In genomic region chr1:25924454-25924853, GRCh38 we compare ENCODE assay signal across 15 cellular contexts. TPM values are rescaled to one million over a fixed set of nuclear protein-coding genes. Genes with fewer than 3 reads are reported as not detected.
DNase-seq lines count a peak whose midpoint lies in the region; ATAC-seq and TF ChIP-seq lines count a peak whose summit lies in the region.
"Had no signal": no experiment of that assay in that cellular context is flagged by ENCODE, and none has a peak within 500 bp of the region (broad histone marks: within the 10 kb centered on the region; RNA-seq: fewer than 3 reads in every experiment).

No MANE protein-coding gene starts in this region.

- TF ChIP-seq POLR2A in NB4 (IDR thresholded peaks at IDR 0.05; ENCODE audit: extremely low read depth, insufficient read length): no peak

- no peak overlapping the region for H3K4me3 Mint-ChIP-seq in brain
- no peak overlapping the region for H3K4me3 Mint-ChIP-seq in naive thymus-derived CD8-positive, alpha-beta T cell
- H3K4me3 Mint-ChIP-seq: T-helper 2 cell treated with Interferon-gamma antibody and Interleukin-4, amounts not matched to agents 5 μg/mL and 100 μg/mL, for 36 hours had no signal

- POLR2A ChIA-PET in naive thymus-derived CD8-positive, alpha-beta T cell (lab: Charles Lee): interaction anchor here (0.7 to 1.8 kb wide), 2 partner anchors 9 to 47 kb away, joined by 5 to 6 read pairs; no protein-coding TSS in a partner anchor

- no peak overlapping the region for H3K4me3 ChIP-seq in NB4 (ENCODE audit: low read depth, low read length)

- peaks cover 9% of the 10 kb centered on the region for H3K27me3 Mint-ChIP-seq in brain
- H3K27me3 Mint-ChIP-seq in naive thymus-derived CD8-positive, alpha-beta T cell: peaks cover 0 to 2% (median 0%) of the 10 kb centered on the region in 5 donors

- H3K27ac Mint-ChIP-seq in brain: peak overlapping the region in 3 of 5 experiments; percentile 54 to 94 (median 92)
- H3K27ac Mint-ChIP-seq in naive thymus-derived CD8-positive, alpha-beta T cell: peak overlapping the region in 5 of 10 donors; percentile 35 to 56 (median 47)
- H3K27ac Mint-ChIP-seq: GM23338; T-helper 2 cell treated with Interferon-gamma antibody and Interleukin-4, amounts not matched to agents 5 μg/mL and 100 μg/mL, for 36 hours had no signal

- TF ChIP-seq CTCF in NB4 (IDR thresholded peaks at IDR 0.05; ENCODE audit: low read depth, low read length) (no peak), brain (conservative IDR thresholded peaks at IDR 0.05) (no peak)

- DNase-seq in NOMO-1 treated with DMSO at 0.1 percent for 48 hours (lab: John Stamatoyannopoulos, UW; ENCODE audit: unreplicated experiment) (peak; percentile 13), NOMO-1 treated with dmso at 0.1 percent for 144 hours (lab: John Stamatoyannopoulos, UW; ENCODE audit: unreplicated experiment) (no peak), NB4 (ENCODE audit: low read depth) (peak; percentile 18), superior temporal gyrus (ENCODE audit: extremely low spot score) (peak; percentile 31), NCI-H510A (lab: John Stamatoyannopoulos, UW) (no peak)
- DNase-seq in naive thymus-derived CD8-positive, alpha-beta T cell: no peak
- DNase-seq: Calu3, DND-41, GDM1, NCI-H226, SW 1271 had no signal

- no peaks in the 10 kb centered on the region for H3K9me3 Mint-ChIP-seq in brain
- H3K9me3 Mint-ChIP-seq in naive thymus-derived CD8-positive, alpha-beta T cell: no peaks in the 10 kb centered on the region
- H3K9me3 Mint-ChIP-seq: GM23338; T-helper 2 cell treated with Interferon-gamma antibody and Interleukin-4, amounts not matched to agents 5 μg/mL and 100 μg/mL, for 36 hours had no signal

- peaks cover 88% of the 10 kb centered on the region for H3K4me1 Mint-ChIP-seq in brain
- H3K4me1 Mint-ChIP-seq in naive thymus-derived CD8-positive, alpha-beta T cell: peaks cover 7 to 26% (median 20%) of the 10 kb centered on the region in 4 donors

- H3K36me3 Mint-ChIP-seq in brain: no peaks in the 10 kb centered on the region
- no peaks in the 10 kb centered on the region for H3K36me3 Mint-ChIP-seq in naive thymus-derived CD8-positive, alpha-beta T cell

- no peak for ATAC-seq in naive thymus-derived CD8-positive, alpha-beta T cell
- no peak for ATAC-seq in HG03039 (IDR thresholded peaks at IDR 0.05; ENCODE audit: unreplicated experiment)
- ATAC-seq: GM23338 had no signal

RNA-seq across cellular contexts. Expression of gene STMN1, which starts 18.2 kb away (rescaled TPM):
- 3,158 TPM for polyA plus RNA-seq in brain (ENCODE audit: insufficient read depth, low read depth, low replicate concordance)
- 10 to 100 TPM; 83.3 to 86.0 TPM for total RNA-seq in naive thymus-derived CD8-positive, alpha-beta T cell
- polyA plus RNA-seq in naive thymus-derived CD8-positive, alpha-beta T cell: 100 to 1,000 TPM; 197 to 238 (median 205) TPM

RNA-seq across cellular contexts. Expression of gene PAQR7, which starts 48.9 kb away (rescaled TPM):
- polyA plus RNA-seq in brain (ENCODE audit: insufficient read depth, low read depth, low replicate concordance): 7.7 TPM
- total RNA-seq in naive thymus-derived CD8-positive, alpha-beta T cell: 1 to 10 TPM; 6.3 to 6.5 TPM
- under 1 TPM; 0.08 to 0.32 (median 0.30) TPM for polyA plus RNA-seq in naive thymus-derived CD8-positive, alpha-beta T cell

Comparison
In these comparisons a context has a peak if more than half of its experiments do, and no peak if none do; other contexts are left out.
1. DNase-seq: peak in NOMO-1 treated with DMSO at 0.1 percent for 48 hours (single experiment), NB4 (single experiment) and superior temporal gyrus (single experiment); none in NOMO-1 treated with dmso at 0.1 percent for 144 hours (single experiment), naive thymus-derived CD8-positive, alpha-beta T cell (0 of 10) and NCI-H510A (single experiment).
2. RNA of gene STMN1, which starts 18.2 kb away (polyA plus RNA-seq): 3,158 TPM in brain (single experiment); 197 to 238 TPM in naive thymus-derived CD8-positive, alpha-beta T cell; every median in the first group is over 10 times any median in the second.